In the genomic region with DNA sequence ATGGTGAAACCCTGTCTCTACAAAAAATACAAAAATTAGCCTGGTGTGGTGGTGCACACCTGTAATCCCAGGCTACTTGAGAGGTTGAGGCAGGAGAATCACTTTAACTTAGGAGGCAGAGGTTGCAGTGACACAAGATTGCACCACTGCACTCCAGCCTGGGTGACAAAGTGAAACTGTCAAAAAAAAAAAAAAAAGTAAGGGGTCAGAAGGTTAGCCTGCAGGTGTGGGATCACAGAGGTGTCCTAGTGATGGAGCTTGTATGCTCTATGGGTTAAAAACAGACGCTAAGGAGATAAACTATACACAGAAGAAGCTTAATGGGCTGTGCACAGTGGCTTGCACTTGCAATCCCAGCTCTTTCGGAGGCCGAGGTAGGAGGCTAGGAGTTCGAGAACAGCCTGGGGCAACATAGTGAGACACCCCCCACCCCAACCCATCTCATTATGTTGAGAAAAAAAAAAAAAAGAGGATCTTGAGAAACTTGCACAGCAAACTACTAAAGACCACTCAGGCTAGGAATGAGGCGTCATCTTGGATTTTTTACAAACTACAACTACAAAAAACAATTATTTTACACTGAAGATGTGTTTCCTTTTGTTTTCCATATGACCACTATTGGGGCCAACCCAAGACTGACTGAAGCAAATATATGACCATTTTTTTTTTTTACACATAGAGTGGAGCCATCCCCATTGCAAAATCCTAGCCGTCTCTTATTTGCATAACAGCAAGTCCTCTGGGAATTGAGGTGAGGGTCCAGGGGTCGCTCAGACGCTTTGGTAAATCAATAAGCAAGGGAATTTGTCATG, we compare ENCODE assay signal across 20 cellular contexts. TPM values are rescaled to one million over a fixed set of nuclear protein-coding genes. Genes with fewer than 3 reads are reported as not detected.
A peak's percentile ranks its signal among the peaks of the same experiment; 100 is the strongest.
DNase-seq lines count a peak whose midpoint lies in the region; ATAC-seq, FAIRE-seq and TF ChIP-seq lines count a peak whose summit lies in the region.
"Had no signal": no experiment of that assay in that cellular context is flagged by ENCODE, and none has a peak within 500 bp of the region (broad histone marks: within the 10 kb centered on the region; RNA-seq: fewer than 3 reads in every experiment).

No MANE protein-coding gene starts in this region.

- H3K36me3 ChIP-seq in CD8-positive, alpha-beta memory T cell (ENCODE audit: insufficient read depth, low read length), result no peaks in the 10 kb centered on the region
- H3K36me3 ChIP-seq in K562 (ENCODE audit: control insufficient read depth, insufficient read depth, low read length) (no peaks in the 10 kb centered on the region), kidney (ENCODE audit: control insufficient read depth in 1 of 2, insufficient read depth in 2 of 2, low read length in 2 of 2) (no peaks in the 10 kb centered on the region)
- H3K36me3 ChIP-seq: esophagus squamous epithelium, heart right ventricle had no signal

- no peaks in the 10 kb centered on the region for H3K9me3 ChIP-seq in CD8-positive, alpha-beta memory T cell (ENCODE audit: low read length)
- H3K9me3 ChIP-seq in K562 (replicated peaks; ENCODE audit: control insufficient read depth, insufficient read depth, low read depth, low read length) (no peaks in the 10 kb centered on the region), kidney (ENCODE audit: control insufficient read depth in 1 of 2, low read length in 2 of 2) (no peaks in the 10 kb centered on the region)
- H3K9me3 ChIP-seq: esophagus squamous epithelium, heart right ventricle had no signal

- no TSS peak for BruUV-seq in K562 (replicated peaks; lab: Mats Ljungman, UMichigan)

- peaks cover 4 to 51% of the 10 kb centered on the region in 2 donors for H3K27me3 Mint-ChIP-seq in CD8-positive, alpha-beta memory T cell
- H3K27me3 Mint-ChIP-seq in immature natural killer cell (ENCODE audit: low read depth in 3 of 3), result peaks cover 59 to 71% (median 62%) of the 10 kb centered on the region in 3 donors
- H3K27me3 Mint-ChIP-seq: activated CD4-positive, alpha-beta memory T cell treated with anti-CD3 and anti-CD28 coated beads for 36 hours had no signal

- in situ Hi-C loops in K562 (cut with MboI), result loop anchor here (5.0 kb wide), 1 partner anchor 33 kb away; no protein-coding TSS in a partner anchor

- peaks cover 16% of the 10 kb centered on the region for H3K4me1 ChIP-seq in CD8-positive, alpha-beta memory T cell (ENCODE audit: insufficient read depth, low read length)
- peaks cover 10 to 17% of the 10 kb centered on the region in 2 experiments; a peak in 4 of 5 replicates for H3K4me1 ChIP-seq in K562 (replicated peaks in 1 of 2; ENCODE audit: control insufficient read depth in 2 of 2, insufficient read depth in 2 of 2, low read length in 2 of 2)
- H3K4me1 ChIP-seq in kidney (ENCODE audit: control insufficient read depth in 1 of 2, insufficient read depth in 1 of 2, low read depth in 1 of 2, low read length in 2 of 2), result peaks cover 5 to 12% of the 10 kb centered on the region in 2 donors

- H3K4me2 ChIP-seq in K562 (ENCODE audit: insufficient read depth, low read length), result no peak overlapping the region

- TF ChIP-seq POLR2A in K562 (conservative IDR thresholded peaks at IDR 0.05), result no peak

- POLR2A ChIA-PET in CD8-positive, alpha-beta memory T cell (lab: Charles Lee), result interaction anchor here (6.4 kb wide), 1 partner anchor 36 kb away, joined by 89 read pairs; no protein-coding TSS in a partner anchor
- POLR2A ChIA-PET in K562 (lab: Yijun Ruan, JAX), result interaction anchor here (0.6 kb wide), 1 partner anchor 69 kb away, joined by 3 read pairs; no protein-coding TSS in a partner anchor

- ATAC-seq in K562 (no peak), HG02678 (IDR thresholded peaks at IDR 0.05; ENCODE audit: unreplicated experiment) (no peak), left lobe of liver (no peak), GM19023 (IDR thresholded peaks at IDR 0.05; ENCODE audit: unreplicated experiment) (no peak)
- ATAC-seq: heart right ventricle had no signal

- H3K36me3 Mint-ChIP-seq in CD8-positive, alpha-beta memory T cell, result peaks cover 5 to 30% (median 5%) of the 10 kb centered on the region in 3 donors
- H3K36me3 Mint-ChIP-seq in immature natural killer cell, result peaks cover 0 to 6% (median 0%) of the 10 kb centered on the region in 3 donors

- no peak for TF ChIP-seq EP300 in K562 (IDR thresholded peaks at IDR 0.05; ENCODE audit: low read length)

- peak overlapping the region in 5 of 8 donors; percentile 18 to 99 (median 49) for H3K27ac Mint-ChIP-seq in CD8-positive, alpha-beta memory T cell
- peak overlapping the region in 5 of 6 donors; percentile 53 to 71 (median 58) for H3K27ac Mint-ChIP-seq in immature natural killer cell
- H3K27ac Mint-ChIP-seq: dendritic cell treated with granulocyte-macrophage colony-stimulating factor and Interleukin-4, amounts not matched to agents 40 ng/mL and 50 ng/mL, for 4 days had no signal

- H3K4me3 Mint-ChIP-seq in CD8-positive, alpha-beta memory T cell, result peak overlapping the region; percentile 17 to 77 (median 47)
- peak overlapping the region in 2 of 5 donors; percentile 40 for H3K4me3 Mint-ChIP-seq in immature natural killer cell
- H3K4me3 Mint-ChIP-seq: activated CD4-positive, alpha-beta memory T cell treated with anti-CD3 and anti-CD28 coated beads for 36 hours; dendritic cell treated with granulocyte-macrophage colony-stimulating factor and Interleukin-4, amounts not matched to agents 40 ng/mL and 50 ng/mL, for 4 days had no signal

- H2AFZ ChIP-seq in K562 (ENCODE audit: low read depth, low read length), result no peak overlapping the region

- no peak for TF ChIP-seq RAD21 in K562 (CRISPR knock-in tag; conservative IDR thresholded peaks at IDR 0.05 in 1 of 2, IDR thresholded peaks at IDR 0.05 in 1 of 2)

- no peak for FAIRE-seq in K562 (lab: Jason Lieb, UNC)
- no peak for FAIRE-seq in kidney (lab: Jason Lieb, UNC)
- FAIRE-seq: GM18507, TTC549 had no signal

- H3K9me1 ChIP-seq in K562 (ENCODE audit: control insufficient read depth, insufficient read depth, low read length), result no peaks in the 10 kb centered on the region

- H3K79me2 ChIP-seq in K562 (ENCODE audit: control insufficient read depth, insufficient read depth, low read length), result no peaks in the 10 kb centered on the region

- H3K9ac ChIP-seq in K562 (ENCODE audit: insufficient read depth in 1 of 2, low read depth in 2 of 2, low read length in 2 of 2), result no peak overlapping the region; a peak in 1 of 4 replicates
- H3K9ac ChIP-seq in kidney (ENCODE audit: low read length in 2 of 2), result no peak overlapping the region

- no peak for TF ChIP-seq CTCF in AG10803 (conservative IDR thresholded peaks at IDR 0.05; ENCODE audit: low read length)
- no peak for TF ChIP-seq CTCF in K562 (IDR thresholded peaks at IDR 0.05 in 2 of 3, conservative IDR thresholded peaks at IDR 0.05 in 1 of 3; ENCODE audit: insufficient read depth in 2 of 3, low read depth in 1 of 3, low read length in 3 of 3)
- no peak for TF ChIP-seq CTCF in kidney (IDR thresholded peaks at IDR 0.05; ENCODE audit: borderline replicate concordance, extremely low read depth, insufficient read depth)

- CTCF ChIA-PET in CD8-positive, alpha-beta memory T cell (lab: Charles Lee), result interaction anchor here (16.7 kb wide), 1 partner anchor 36 kb away, joined by 455 read pairs; no protein-coding TSS in a partner anchor
- CTCF ChIA-PET in K562 (lab: Yijun Ruan, JAX; ENCODE audit: low intra/inter-chr PET ratio), result interaction anchor here (4.8 to 6.9 kb wide), 2 partner anchors 35 to 48 kb away, joined by 85 to 179 read pairs; no protein-coding TSS in a partner anchor

- H3K4me1 Mint-ChIP-seq in CD8-positive, alpha-beta memory T cell, result peaks cover 45 to 62% (median 48%) of the 10 kb centered on the region in 3 donors
- peaks cover 50 to 62% of the 10 kb centered on the region in 2 donors for H3K4me1 Mint-ChIP-seq in immature natural killer cell

- H3K4me3 ChIP-seq in AG10803 (ENCODE audit: low read length) (no peak overlapping the region), K562 (no peak overlapping the region), kidney (ENCODE audit: low read length in 2 of 2) (no peak overlapping the region)
- no peak overlapping the region for H3K4me3 ChIP-seq in CD8-positive, alpha-beta memory T cell (ENCODE audit: low read length)
- H3K4me3 ChIP-seq: esophagus squamous epithelium, heart right ventricle had no signal

- no peaks in the 10 kb centered on the region for H4K20me1 ChIP-seq in K562 (replicated peaks; ENCODE audit: control insufficient read depth, insufficient read depth, low read length)

- intact Hi-C loops in K562 (cut with micrococcal nuclease), result no loop called here
- intact Hi-C loops in kidney (cut with DNase I), result no loop called here

- DNase-seq in AG10803 (ENCODE audit: low read depth) (peak; percentile 6), K562 (ENCODE audit: extremely low read depth in 1 of 4, low spot score in 3 of 4) (no peak), immature natural killer cell (peak in 1 of 3 donors; percentile 36), left lobe of liver (ENCODE audit: low spot score) (no peak), kidney (no peak)
- peak in 2 of 5 donors; percentile 58 to 59 for DNase-seq in CD8-positive, alpha-beta memory T cell
- DNase-seq: activated CD4-positive, alpha-beta memory T cell treated with anti-CD3 and anti-CD28 coated beads for 36 hours; AML-193; anterior cingulate cortex; esophagus squamous epithelium; heart right ventricle; kidney glomerular epithelial cell; MV-4-11; NCI-H2081 treated with DMSO at 0.1 percent for 48 hours; NCI-H524 treated with DMSO at 0.1 percent for 48 hours had no signal

- WGBS in K562 (ENCODE audit: insufficient coverage, low coverage, missing lambda C conversion rate), result 53% methylated on average over 8 of the region's 8 CpGs

- H3K27ac ChIP-seq in CD8-positive, alpha-beta memory T cell (ENCODE audit: low read depth, low read length), result no peak overlapping the region
- no peak overlapping the region for H3K27ac ChIP-seq in K562 (ENCODE audit: extremely low read depth, low read depth, low read length)
- H3K27ac ChIP-seq in kidney (ENCODE audit: low read depth in 2 of 2, low read length in 2 of 2), result no peak overlapping the region
- H3K27ac ChIP-seq: esophagus squamous epithelium, heart right ventricle had no signal

- H3K27me3 ChIP-seq in CD8-positive, alpha-beta memory T cell (ENCODE audit: insufficient read depth, low read length, poor library complexity, severe bottlenecking), result no peaks in the 10 kb centered on the region
- H3K27me3 ChIP-seq in K562 (ENCODE audit: control insufficient read depth in 2 of 2, insufficient read depth in 2 of 2, low read length in 2 of 2), result no peaks in the 10 kb centered on the region
- H3K27me3 ChIP-seq: esophagus squamous epithelium had no signal

- peaks cover 0 to 5% (median 0%) of the 10 kb centered on the region in 5 donors for H3K9me3 Mint-ChIP-seq in CD8-positive, alpha-beta memory T cell
- H3K9me3 Mint-ChIP-seq in immature natural killer cell, result no peaks in the 10 kb centered on the region
- H3K9me3 Mint-ChIP-seq: activated CD4-positive, alpha-beta memory T cell treated with anti-CD3 and anti-CD28 coated beads for 36 hours; dendritic cell treated with granulocyte-macrophage colony-stimulating factor and Interleukin-4, amounts not matched to agents 40 ng/mL and 50 ng/mL, for 4 days had no signal

RNA-seq across cellular contexts. Expression of a gene that starts 7.9 kb away (rescaled TPM):
- 10 to 100 TPM; 21.6 to 22.1 TPM for total RNA-seq in CD8-positive, alpha-beta memory T cell
- 48.2 TPM for polyA plus RNA-seq in CD8-positive, alpha-beta memory T cell
- 2.1 and 8.8 TPM in 2 replicates for total RNA-seq in K562 (2011; cell fraction: chromatin; rRNA removed; ENCODE audit: low replicate concordance)
- 4.2 and 6.7 TPM in 2 replicates for total RNA-seq in K562 (2011; cell fraction: nucleolus; rRNA removed)
- 3.9 and 4.5 TPM in 2 replicates for total RNA-seq in K562 (2011; cell fraction: nucleoplasm; rRNA removed)
- total RNA-seq in K562 (2014; rRNA removed) (1.2 and 1.6 TPM in 2 replicates), K562 (2014; rRNA removed; fragmentation: Illumina TruSeq; extraction: Trizol) (0.73 TPM in 2 replicates), K562 (2015; rRNA removed; fragmentation: Illumina TruSeq; extraction: Trizol) (0.18 and 0.26 TPM in 2 replicates), K562 (2021) (2.4 and 2.7 TPM in 2 replicates), left lobe of liver (0.35 TPM), kidney (0.98 TPM)
- polyA plus RNA-seq in K562 (2011; rRNA removed) (0.25 and 0.27 TPM in 2 replicates), K562 (2014; fragmentation: Illumina TruSeq; extraction: Trizol) (1.2 and 1.4 TPM in 2 replicates), K562 (2014; fragmentation: Nextera tagmentation; extraction: Ambion mirVana) (under 1 TPM; 0.11 to 0.30 TPM), K562 (2014; rRNA removed) (0.93 and 2.9 TPM in 2 replicates), immature natural killer cell (10 to 100 TPM; 11.6 to 30.1 (median 11.6) TPM), kidney (ENCODE audit: insufficient read depth, low read depth, low replicate concordance) (0.73 TPM)
- polyA plus RNA-seq in K562 (2011; cell fraction: cytosol; rRNA removed), result 0.32 and 0.52 TPM in 2 replicates
- 1.8 and 3.8 TPM in 2 replicates for polyA plus RNA-seq in K562 (2011; cell fraction: nucleus; rRNA removed)
- polyA plus RNA-seq in K562 (2012), result 0.76 and 1.3 TPM in 2 replicates
- 0.54 and 0.77 TPM in 2 replicates for polyA minus RNA-seq in K562 (2011; rRNA and poly(A)+ RNA removed)
- polyA minus RNA-seq in K562 (2011; cell fraction: cytosol; rRNA and poly(A)+ RNA removed), result 0.55 and 0.76 TPM in 2 replicates
- 2.8 and 3.6 TPM in 2 replicates for polyA minus RNA-seq in K562 (2011; cell fraction: nucleus; rRNA and poly(A)+ RNA removed)

RNA-seq across cellular contexts. Expression of a gene that starts 21.1 kb away (rescaled TPM):
- 1 to 10 TPM; 2.7 to 3.7 TPM for total RNA-seq in CD8-positive, alpha-beta memory T cell
- polyA plus RNA-seq in CD8-positive, alpha-beta memory T cell, result 0.71 TPM
- 9.6 and 30.7 TPM in 2 replicates for total RNA-seq in K562 (2011; cell fraction: chromatin; rRNA removed; ENCODE audit: low replicate concordance)
- 33.3 and 36.9 TPM in 2 replicates for total RNA-seq in K562 (2011; cell fraction: nucleolus; rRNA removed)
- total RNA-seq in K562 (2011; cell fraction: nucleoplasm; rRNA removed), result 17.6 and 21.3 TPM in 2 replicates
- total RNA-seq in K562 (2014; rRNA removed) (9.3 and 20.1 TPM in 2 replicates), K562 (2014; rRNA removed; fragmentation: Illumina TruSeq; extraction: Trizol) (6.9 and 7.2 TPM in 2 replicates), K562 (2015; rRNA removed; fragmentation: Illumina TruSeq; extraction: Trizol) (7.2 and 8.3 TPM in 2 replicates), K562 (2021) (21.4 and 24.3 TPM in 2 replicates), left lobe of liver (3.0 TPM), kidney (7.3 TPM)
- polyA plus RNA-seq in K562 (2011; rRNA removed) (14.1 and 23.1 TPM in 2 replicates), K562 (2014; fragmentation: Illumina TruSeq; extraction: Trizol) (18.6 and 23.7 TPM in 2 replicates), K562 (2014; fragmentation: Nextera tagmentation; extraction: Ambion mirVana) (under 1 TPM; 0.53 to 0.69 TPM), K562 (2014; rRNA removed) (12.3 and 18.7 TPM in 2 replicates), immature natural killer cell (under 1 TPM in 2 of 3 donors, not detected in 1; 0.48 to 0.80 TPM), kidney (ENCODE audit: insufficient read depth, low read depth, low replicate concordance) (8.2 TPM)
- 28.2 and 40.0 TPM in 2 replicates for polyA plus RNA-seq in K562 (2011; cell fraction: cytosol; rRNA removed)
- polyA plus RNA-seq in K562 (2011; cell fraction: nucleus; rRNA removed), result 19.8 and 28.9 TPM in 2 replicates
- polyA plus RNA-seq in K562 (2012), result 30.4 and 54.3 TPM in 2 replicates
- 7.4 and 8.3 TPM in 2 replicates for polyA minus RNA-seq in K562 (2011; rRNA and poly(A)+ RNA removed)
- polyA minus RNA-seq in K562 (2011; cell fraction: cytosol; rRNA and poly(A)+ RNA removed), result 20.7 and 22.8 TPM in 2 replicates
- 9.0 and 16.4 TPM in 2 replicates for polyA minus RNA-seq in K562 (2011; cell fraction: nucleus; rRNA and poly(A)+ RNA removed)

RNA-seq across cellular contexts. Expression of a gene that starts 22.5 kb away (rescaled TPM):
- 1 to 10 TPM; 2.5 to 3.3 TPM for total RNA-seq in CD8-positive, alpha-beta memory T cell
- polyA plus RNA-seq in CD8-positive, alpha-beta memory T cell, result 4.6 TPM
- 2.8 and 3.4 TPM in 2 replicates for total RNA-seq in K562 (2011; cell fraction: chromatin; rRNA removed; ENCODE audit: low replicate concordance)
- total RNA-seq in K562 (2011; cell fraction: nucleolus; rRNA removed), result 3.5 and 5.0 TPM in 2 replicates
- total RNA-seq in K562 (2011; cell fraction: nucleoplasm; rRNA removed), result 2.3 and 3.4 TPM in 2 replicates
- total RNA-seq in K562 (2014; rRNA removed), result 6.2 and 8.7 TPM in 2 replicates
- 5.4 and 6.1 TPM in 2 replicates for total RNA-seq in K562 (2014; rRNA removed; fragmentation: Illumina TruSeq; extraction: Trizol)
- 6.0 and 6.5 TPM in 2 replicates for total RNA-seq in K562 (2015; rRNA removed; fragmentation: Illumina TruSeq; extraction: Trizol)
- total RNA-seq in K562 (2021), result 6.4 and 7.6 TPM in 2 replicates
- 4.5 and 7.8 TPM in 2 replicates for polyA plus RNA-seq in K562 (2011; rRNA removed)
- polyA plus RNA-seq in K562 (2011; cell fraction: cytosol; rRNA removed), result 7.5 and 9.8 TPM in 2 replicates
- 7.9 and 8.8 TPM in 2 replicates for polyA plus RNA-seq in K562 (2011; cell fraction: nucleus; rRNA removed)
- 9.6 and 13.5 TPM in 2 replicates for polyA plus RNA-seq in K562 (2012)
- polyA plus RNA-seq in K562 (2014; fragmentation: Illumina TruSeq; extraction: Trizol), result 8.5 and 10.4 TPM in 2 replicates
- polyA plus RNA-seq in K562 (2014; fragmentation: Nextera tagmentation; extraction: Ambion mirVana), result 10 to 100 TPM; 13.0 to 15.6 TPM
- 14.0 and 15.7 TPM in 2 replicates for polyA plus RNA-seq in K562 (2014; rRNA removed)
- 1.2 and 1.8 TPM in 2 replicates for polyA minus RNA-seq in K562 (2011; rRNA and poly(A)+ RNA removed)
- polyA minus RNA-seq in K562 (2011; cell fraction: cytosol; rRNA and poly(A)+ RNA removed), result 1.1 and 1.3 TPM in 2 replicates
- 1.5 and 1.8 TPM in 2 replicates for polyA minus RNA-seq in K562 (2011; cell fraction: nucleus; rRNA and poly(A)+ RNA removed)
- polyA plus RNA-seq in immature natural killer cell, result 1 to 10 TPM; 3.9 to 5.7 (median 4.0) TPM
- total RNA-seq in left lobe of liver, result 0.86 TPM
- total RNA-seq in kidney, result 2.2 TPM
- 0.69 TPM for polyA plus RNA-seq in kidney (ENCODE audit: insufficient read depth, low read depth, low replicate concordance)

RNA-seq across cellular contexts. Expression of a gene that starts 31.5 kb away (rescaled TPM):
- total RNA-seq in CD8-positive, alpha-beta memory T cell, result 100 to 1,000 TPM; 154 to 170 TPM
- polyA plus RNA-seq in CD8-positive, alpha-beta memory T cell, result 61.8 TPM
- total RNA-seq in K562 (2011; cell fraction: chromatin; rRNA removed; ENCODE audit: low replicate concordance), result 123 and 279 TPM in 2 replicates
- total RNA-seq in K562 (2011; cell fraction: nucleolus; rRNA removed), result 127 and 148 TPM in 2 replicates
- 106 and 127 TPM in 2 replicates for total RNA-seq in K562 (2011; cell fraction: nucleoplasm; rRNA removed)
- total RNA-seq in K562 (2014; rRNA removed) (207 and 522 TPM in 2 replicates), K562 (2014; rRNA removed; fragmentation: Illumina TruSeq; extraction: Trizol) (98.6 and 104 TPM in 2 replicates), K562 (2015; rRNA removed; fragmentation: Illumina TruSeq; extraction: Trizol) (112 and 114 TPM in 2 replicates), K562 (2021) (248 and 261 TPM in 2 replicates), left lobe of liver (21.7 TPM), kidney (105 TPM)
- polyA plus RNA-seq in K562 (2011; rRNA removed) (92.0 and 102 TPM in 2 replicates), K562 (2014; fragmentation: Illumina TruSeq; extraction: Trizol) (169 and 182 TPM in 2 replicates), K562 (2014; fragmentation: Nextera tagmentation; extraction: Ambion mirVana) (10 to 100 TPM; 16.7 to 22.6 TPM), K562 (2014; rRNA removed) (148 and 251 TPM in 2 replicates), immature natural killer cell (100 to 1,000 TPM in 1 of 3 donors, 10 to 100 TPM in 2; 91.2 to 126 (median 93.4) TPM), kidney (ENCODE audit: insufficient read depth, low read depth, low replicate concordance) (36.3 TPM)
- 80.7 and 337 TPM in 2 replicates for polyA plus RNA-seq in K562 (2011; cell fraction: cytosol; rRNA removed)
- 119 and 149 TPM in 2 replicates for polyA plus RNA-seq in K562 (2011; cell fraction: nucleus; rRNA removed)
- polyA plus RNA-seq in K562 (2012), result 109 and 183 TPM in 2 replicates
- 55.1 and 66.5 TPM in 2 replicates for polyA minus RNA-seq in K562 (2011; rRNA and poly(A)+ RNA removed)
- polyA minus RNA-seq in K562 (2011; cell fraction: cytosol; rRNA and poly(A)+ RNA removed), result 131 and 134 TPM in 2 replicates
- 72.3 and 93.4 TPM in 2 replicates for polyA minus RNA-seq in K562 (2011; cell fraction: nucleus; rRNA and poly(A)+ RNA removed)

RNA-seq across cellular contexts. Expression of a gene that starts 52.0 kb away (rescaled TPM):
- total RNA-seq in CD8-positive, alpha-beta memory T cell, result 10 to 100 TPM; 75.7 to 82.6 TPM
- 47.5 TPM for polyA plus RNA-seq in CD8-positive, alpha-beta memory T cell
- 39.0 and 101 TPM in 2 replicates for total RNA-seq in K562 (2011; cell fraction: chromatin; rRNA removed; ENCODE audit: low replicate concordance)
- total RNA-seq in K562 (2011; cell fraction: nucleolus; rRNA removed), result 64.0 and 74.7 TPM in 2 replicates
- 56.7 and 74.6 TPM in 2 replicates for total RNA-seq in K562 (2011; cell fraction: nucleoplasm; rRNA removed)
- total RNA-seq in K562 (2014; rRNA removed) (87.1 and 89.4 TPM in 2 replicates), K562 (2014; rRNA removed; fragmentation: Illumina TruSeq; extraction: Trizol) (31.1 and 37.7 TPM in 2 replicates), K562 (2015; rRNA removed; fragmentation: Illumina TruSeq; extraction: Trizol) (49.9 and 57.3 TPM in 2 replicates), K562 (2021) (75.1 and 75.5 TPM in 2 replicates), left lobe of liver (25.8 TPM), kidney (60.8 TPM)
- polyA plus RNA-seq in K562 (2011; rRNA removed) (60.0 and 67.5 TPM in 2 replicates), K562 (2014; fragmentation: Illumina TruSeq; extraction: Trizol) (70.3 and 86.8 TPM in 2 replicates), K562 (2014; fragmentation: Nextera tagmentation; extraction: Ambion mirVana) (10 to 100 TPM in 1 of 2 experiments, 1 to 10 TPM in 1; 9.3 to 17.0 TPM), K562 (2014; rRNA removed) (92.6 and 95.8 TPM in 2 replicates), immature natural killer cell (10 to 100 TPM; 50.8 to 62.2 (median 54.5) TPM), kidney (ENCODE audit: insufficient read depth, low read depth, low replicate concordance) (107 TPM)
- 85.4 and 165 TPM in 2 replicates for polyA plus RNA-seq in K562 (2011; cell fraction: cytosol; rRNA removed)
- polyA plus RNA-seq in K562 (2011; cell fraction: nucleus; rRNA removed), result 90.3 and 164 TPM in 2 replicates
- 61.5 and 139 TPM in 2 replicates for polyA plus RNA-seq in K562 (2012)
- polyA minus RNA-seq in K562 (2011; rRNA and poly(A)+ RNA removed), result 19.6 and 33.4 TPM in 2 replicates
- polyA minus RNA-seq in K562 (2011; cell fraction: cytosol; rRNA and poly(A)+ RNA removed), result 57.8 and 74.6 TPM in 2 replicates
- 37.8 and 41.3 TPM in 2 replicates for polyA minus RNA-seq in K562 (2011; cell fraction: nucleus; rRNA and poly(A)+ RNA removed)
